In genomic region chr5:90658620-90659019, GRCh38 we compare ENCODE assay signal across 1 cellular context.
TF ChIP-seq lines count a peak whose summit lies in the region.

No MANE protein-coding gene starts in this region.

TF ChIP-seq in K562, 482 proteins besides CTCF, POLR2A, EP300 and RAD21 (continued from another document and continues in another):
- TF ChIP-seq ZBTB34 (CRISPR knock-in tag; IDR thresholded peaks at IDR 0.05) (no peak), TAF15 (IDR thresholded peaks at IDR 0.05; ENCODE audit: low read depth, low read length) (no peak), CBX2 (IDR thresholded peaks at IDR 0.05; ENCODE audit: insufficient read depth, low read length, poor library complexity, severe bottlenecking) (no peak), CBFA2T3 (IDR thresholded peaks at IDR 0.05) (peak; percentile 99), TAF1 (IDR thresholded peaks at IDR 0.05; ENCODE audit: control insufficient read depth, extremely low read depth, insufficient read depth, low read length, severe bottlenecking) (peak; percentile 3), ZNF239 (CRISPR knock-in tag; IDR thresholded peaks at IDR 0.05) (peak; percentile 82), TBP (optimal IDR thresholded peaks at IDR 0.05; ENCODE audit: low read depth, low read length) (peak; percentile 42), SMAD3 (CRISPR knock-in tag; conservative IDR thresholded peaks at IDR 0.05) (0 out of 2 replicates have a peak, but pooled peaks have one; percentile 59), TBL1XR1 (IDR thresholded peaks at IDR 0.05; ENCODE audit: low read length in 2 of 2) (peak; percentile 37 to 92; a peak in 2 of 4 replicates), NEUROD1 (IDR thresholded peaks at IDR 0.05; ENCODE audit: borderline replicate concordance, low read depth, low read length, partially characterized antibody) (peak; percentile 67), CHD7 (IDR thresholded peaks at IDR 0.05; ENCODE audit: low read depth, low read length) (no peak), MTA1 (IDR thresholded peaks at IDR 0.05; ENCODE audit: borderline replicate concordance) (peak; percentile 82), ZNF609 (CRISPR knock-in tag; IDR thresholded peaks at IDR 0.05; ENCODE audit: borderline replicate concordance) (no peak), STAT5A (IDR thresholded peaks at IDR 0.05; ENCODE audit: borderline replicate concordance, low read length) (peak; percentile 93), THRAP3 (IDR thresholded peaks at IDR 0.05; ENCODE audit: borderline replicate concordance) (no peak), TARDBP (IDR thresholded peaks at IDR 0.05) (peak; percentile 44; the same call in 1 of the 2 replicates), E2F3 (CRISPR knock-in tag; IDR thresholded peaks at IDR 0.05) (no peak), NR2C1 (IDR thresholded peaks at IDR 0.05) (no peak), NR2C1 (tag; IDR thresholded peaks at IDR 0.05) (peak; percentile 38; the same call in 1 of the 2 replicates), RNF2 (IDR thresholded peaks at IDR 0.05) (peak; percentile 87), ZNF318 (IDR thresholded peaks at IDR 0.05; ENCODE audit: borderline replicate concordance in 1 of 2, low read depth in 1 of 2) (no peak), PHB2 (IDR thresholded peaks at IDR 0.05; ENCODE audit: low read depth) (peak; percentile 91), GATAD2A (IDR thresholded peaks at IDR 0.05) (peak; percentile 89; the same call in 1 of the 2 replicates)
